In genomic region chr10:10589540-10589939, GRCh38 we compare ENCODE assay signal across 8 cellular contexts.
A peak's percentile ranks its signal among the peaks of the same experiment; 100 is the strongest.
DNase-seq lines count a peak whose midpoint lies in the region; ATAC-seq and TF ChIP-seq lines count a peak whose summit lies in the region.

No MANE protein-coding gene starts in this region.

- H3K4me1 Mint-ChIP-seq in activated T-helper 17 cell treated with anti-CD3 and anti-CD28 coated beads, Interleukin-2, amount 50 U/mL, for 72 hours = no peaks in the 10 kb centered on the region

- no peak overlapping the region for H3K4me3 Mint-ChIP-seq in activated T-helper 17 cell treated with anti-CD3 and anti-CD28 coated beads, Interleukin-2, amount 50 U/mL, for 72 hours

- H3K9me3 Mint-ChIP-seq in activated T-helper 17 cell treated with anti-CD3 and anti-CD28 coated beads, Interleukin-2, amount 50 U/mL, for 72 hours = no peaks in the 10 kb centered on the region

- DNase-seq in retinal pigment epithelial cell (ENCODE audit: low read depth) (peak; percentile 98), NOMO-1 treated with dmso at 0.1 percent for 144 hours (lab: John Stamatoyannopoulos, UW; ENCODE audit: unreplicated experiment) (no peak), NCI-H1105 treated with DMSO at 0.1 percent for 48 hours (lab: John Stamatoyannopoulos, UW) (no peak), mesenteric fat pad (ENCODE audit: low spot score) (no peak)

- no peak for TF ChIP-seq CTCF in retinal pigment epithelial cell (conservative IDR thresholded peaks at IDR 0.05; ENCODE audit: low read depth, low read length)

- H3K27me3 Mint-ChIP-seq in activated T-helper 17 cell treated with anti-CD3 and anti-CD28 coated beads, Interleukin-2, amount 50 U/mL, for 72 hours = peaks cover 15% of the 10 kb centered on the region

- no peak overlapping the region for H3K4me3 ChIP-seq in retinal pigment epithelial cell (ENCODE audit: low read length)

- no peak overlapping the region for H3K27ac Mint-ChIP-seq in activated T-helper 17 cell treated with anti-CD3 and anti-CD28 coated beads, Interleukin-2, amount 50 U/mL, for 72 hours

- ATAC-seq in GM18520 (IDR thresholded peaks at IDR 0.05; ENCODE audit: unreplicated experiment) (peak; percentile 49), HG02763 (IDR thresholded peaks at IDR 0.05; ENCODE audit: unreplicated experiment) (peak; percentile 66), esophagus mucosa (no peak)
- peak; percentile 35 for ATAC-seq in activated T-helper 17 cell treated with anti-CD3 and anti-CD28 coated beads, Interleukin-2, amount 50 U/mL, for 72 hours (replicated peaks)

- no peaks in the 10 kb centered on the region for H3K36me3 Mint-ChIP-seq in activated T-helper 17 cell treated with anti-CD3 and anti-CD28 coated beads, Interleukin-2, amount 50 U/mL, for 72 hours (ENCODE audit: low read depth)
